In genomic region chr9:134407123-134407779, GRCh38 we compare ENCODE assay signal across 8 cellular contexts.
DNase-seq lines count a peak whose midpoint lies in the region; ATAC-seq and TF ChIP-seq lines count a peak whose summit lies in the region.

No MANE protein-coding gene starts in this region.

- intact Hi-C loops in head of caudate nucleus (cut with DNase I) (no loop called here), thyroid gland (cut with DNase I) (no loop called here)

- no peaks in the 10 kb centered on the region for H3K9me3 Mint-ChIP-seq in activated naive CD4-positive, alpha-beta T cell treated with anti-CD3 and anti-CD28 coated beads, Interleukin-2, amount 50 U/mL, for 72 hours

- H3K27me3 ChIP-seq in SK-N-SH (ENCODE audit: insufficient read depth) = no peaks in the 10 kb centered on the region
- H3K27me3 ChIP-seq in trophoblast cell (ENCODE audit: insufficient read depth, low read length) = no peaks in the 10 kb centered on the region
- no peaks in the 10 kb centered on the region for H3K27me3 ChIP-seq in thyroid gland

- no peak for TF ChIP-seq RAD21 in SK-N-SH (IDR thresholded peaks at IDR 0.05; ENCODE audit: low read length)

- peak overlapping the region; percentile 93 for H3K4me2 ChIP-seq in SK-N-SH
- H3K4me2 ChIP-seq in trophoblast cell (ENCODE audit: low read length) = no peak overlapping the region

- no peak overlapping the region for H2BK12ac ChIP-seq in trophoblast cell (ENCODE audit: low read length)

- DNase-seq in DMS153 (lab: John Stamatoyannopoulos, UW) (peak; percentile 79), SK-N-SH (peak; percentile 97), head of caudate nucleus (peak; percentile 83 to 97 (median 93)), trophoblast cell (peak; percentile 86 to 88), thyroid gland (peak; percentile 96)
- DNase-seq in activated naive CD4-positive, alpha-beta T cell treated with anti-CD3 and anti-CD28 coated beads, Interleukin-2, amount 50 U/mL, for 72 hours (ENCODE audit: low spot score in 2 of 2) = peak; percentile 67 to 70

- TF ChIP-seq CTCF in SK-N-SH (IDR thresholded peaks at IDR 0.05) (no peak), thyroid gland (IDR thresholded peaks at IDR 0.05) (no peak)

- peaks cover 3% of the 10 kb centered on the region for H3F3A ChIP-seq in SK-N-SH (replicated peaks; ENCODE audit: insufficient read depth)

- peaks cover 17% of the 10 kb centered on the region for H3K79me1 ChIP-seq in trophoblast cell (ENCODE audit: low read length)

- ATAC-seq in GM21526 (IDR thresholded peaks at IDR 0.05; ENCODE audit: low FRiP score, unreplicated experiment) = peak; percentile 66
- peak; percentile 81 to 86 for ATAC-seq in activated naive CD4-positive, alpha-beta T cell treated with anti-CD3 and anti-CD28 coated beads, Interleukin-2, amount 50 U/mL, for 72 hours

- no peaks in the 10 kb centered on the region for H3K9me2 ChIP-seq in SK-N-SH

- H2AK5ac ChIP-seq in trophoblast cell (ENCODE audit: low read length) = no peak overlapping the region

- H2AFZ ChIP-seq in SK-N-SH (ENCODE audit: low read depth) = no peak overlapping the region
- peak overlapping the region; percentile 15 for H2AFZ ChIP-seq in trophoblast cell (ENCODE audit: insufficient read depth, low read length, poor library complexity)

- peak overlapping the region; percentile 59 for H3K27ac ChIP-seq in KOPT-K1 (ENCODE audit: low read depth, low read length, poor library complexity, severe bottlenecking)
- peak overlapping the region; percentile 70 to 95 for H3K27ac ChIP-seq in SK-N-SH (ENCODE audit: low read depth in 2 of 2, low read length in 1 of 2)
- no peak overlapping the region for H3K27ac ChIP-seq in trophoblast cell (ENCODE audit: low read depth, low read length)
- H3K27ac ChIP-seq in thyroid gland = peak overlapping the region; percentile 76 to 95 (median 92)

- H3K27ac Mint-ChIP-seq in activated naive CD4-positive, alpha-beta T cell treated with anti-CD3 and anti-CD28 coated beads, Interleukin-2, amount 50 U/mL, for 72 hours = no peak overlapping the region

- H3K14ac ChIP-seq in trophoblast cell (ENCODE audit: low read length) = peak overlapping the region; percentile 27

- WGBS in SK-N-SH (ENCODE audit: low lambda C conversion rate) = 4% methylated on average over 18 of the region's 33 CpGs
- no CpG with 5 or more reads among the region's 33 CpGs for WGBS in trophoblast cell (ENCODE audit: extremely low coverage, insufficient coverage, insufficient read length)
- WGBS in thyroid gland, 2 donors = 1% methylated on average over 11 to 16 of the region's 33 CpGs

- POLR2A ChIA-PET in SK-N-SH (lab: Yijun Ruan, JAX) = interaction anchor here (1.0 kb wide), 1 partner anchor 41 kb away, joined by 3 read pairs; no protein-coding TSS in a partner anchor

- no peak overlapping the region for H3K23ac ChIP-seq in trophoblast cell (ENCODE audit: low read length)

- peak overlapping the region; percentile 18 for H3K18ac ChIP-seq in trophoblast cell (ENCODE audit: low read length)

- H4K20me1 ChIP-seq in SK-N-SH (ENCODE audit: insufficient read depth) = 0 out of 2 replicates have a peak, but pooled peaks cover 7% of the 10 kb centered on the region

- CTCF ChIA-PET in SK-N-SH (lab: Yijun Ruan, JAX) = interaction anchor here (0.6 to 3.8 kb wide), 9 partner anchors 11 to 237 kb away, joined by 3 to 21 read pairs (median 5); no protein-coding TSS in a partner anchor

- no peak overlapping the region for H4K12ac ChIP-seq in trophoblast cell (ENCODE audit: low read depth, low read length)

- peaks cover 27 to 44% of the 10 kb centered on the region in 2 experiments for H3K4me1 ChIP-seq in SK-N-SH (ENCODE audit: control insufficient read depth in 1 of 2, insufficient read depth in 2 of 2, low read depth in 1 of 2, low read length in 1 of 2)
- peaks cover 32 to 35% of the 10 kb centered on the region in 2 experiments for H3K4me1 ChIP-seq in trophoblast cell (ENCODE audit: control insufficient read depth in 1 of 2, insufficient read depth in 2 of 2, low read length in 2 of 2)
- H3K4me1 ChIP-seq in thyroid gland = peaks cover 79 to 100% of the 10 kb centered on the region in 2 donors

- H3K36me3 Mint-ChIP-seq in activated naive CD4-positive, alpha-beta T cell treated with anti-CD3 and anti-CD28 coated beads, Interleukin-2, amount 50 U/mL, for 72 hours = no peaks in the 10 kb centered on the region

- H3K36me3 ChIP-seq in KOPT-K1 (ENCODE audit: insufficient read depth, low read length) (no peaks in the 10 kb centered on the region), SK-N-SH (replicated peaks in 1 of 2; ENCODE audit: control insufficient read depth in 1 of 2, insufficient read depth in 2 of 2, low read length in 1 of 2) (no peaks in the 10 kb centered on the region), trophoblast cell (ENCODE audit: control insufficient read depth in 1 of 2, insufficient read depth in 2 of 2, low read length in 2 of 2) (peaks cover 10 to 25% of the 10 kb centered on the region in 2 experiments), thyroid gland (peaks cover 0 to under 1% of the 10 kb centered on the region in 2 donors)

- H3K9me3 ChIP-seq in KOPT-K1 (ENCODE audit: insufficient read depth, low read length, poor library complexity, severe bottlenecking) (no peaks in the 10 kb centered on the region), SK-N-SH (no peaks in the 10 kb centered on the region), trophoblast cell (ENCODE audit: insufficient read depth, low read depth, low read length) (no peaks in the 10 kb centered on the region), thyroid gland (no peaks in the 10 kb centered on the region)

- H3K9ac ChIP-seq in SK-N-SH = peak overlapping the region; percentile 49
- H3K9ac ChIP-seq in trophoblast cell (ENCODE audit: low read length) = no peak overlapping the region

- H3K79me2 ChIP-seq in SK-N-SH (ENCODE audit: insufficient read depth) (peaks cover 6% of the 10 kb centered on the region; the same call in 1 of the 2 replicates), trophoblast cell (ENCODE audit: control insufficient read depth, insufficient read depth, low read length, poor library complexity) (peaks cover 4% of the 10 kb centered on the region)

- H2BK5ac ChIP-seq in trophoblast cell (ENCODE audit: low read depth, low read length, poor library complexity) = no peak overlapping the region

- H2BK120ac ChIP-seq in trophoblast cell (ENCODE audit: insufficient read depth, low read length, poor library complexity) = no peak overlapping the region

- peak overlapping the region; percentile 37 to 44 for H3K4me3 ChIP-seq in SK-N-SH (ENCODE audit: low read depth in 2 of 2, low read length in 1 of 2)
- no peak overlapping the region for H3K4me3 ChIP-seq in trophoblast cell (ENCODE audit: low read depth, low read length)
- no peak overlapping the region for H3K4me3 ChIP-seq in thyroid gland (replicated peaks in 1 of 3)

- TF ChIP-seq POLR2A in thyroid gland (IDR thresholded peaks at IDR 0.05) = peak; percentile 7 to 82

- H3K4ac ChIP-seq in trophoblast cell (ENCODE audit: low read depth, low read length) = no peak overlapping the region

- peak overlapping the region; percentile 10 for H4K91ac ChIP-seq in trophoblast cell (ENCODE audit: low read depth, low read length)

- no peak overlapping the region for H4K8ac ChIP-seq in trophoblast cell (ENCODE audit: low read depth, low read length)

- peak in 1 of 2 experiments; percentile 37; a peak in 1 of 4 replicates for TF ChIP-seq EP300 in SK-N-SH (IDR thresholded peaks at IDR 0.05; ENCODE audit: borderline replicate concordance in 1 of 2, low read depth in 1 of 2, low read length in 1 of 2)

TF ChIP-seq in SK-N-SH, 30 proteins besides CTCF, POLR2A, EP300 and RAD21 (continues in another document):
- TF ChIP-seq POLR2AphosphoS5 (IDR thresholded peaks at IDR 0.05; ENCODE audit: low read depth, low read length) (peak; percentile 29; the same call in 1 of the 2 replicates), FOXM1 (IDR thresholded peaks at IDR 0.05; ENCODE audit: low read depth) (no peak), RCOR1 (IDR thresholded peaks at IDR 0.05; ENCODE audit: low read length) (no peak), NRF1 (IDR thresholded peaks at IDR 0.05; ENCODE audit: low read depth, low read length) (peak; percentile 50), EZH2phosphoT487 (IDR thresholded peaks at IDR 0.05; ENCODE audit: borderline replicate concordance, low read depth) (no peak), RFX5 (IDR thresholded peaks at IDR 0.05; ENCODE audit: low read length) (no peak), ZBTB33 (IDR thresholded peaks at IDR 0.05; ENCODE audit: borderline replicate concordance, low read depth) (no peak), FOSL2 (IDR thresholded peaks at IDR 0.05; ENCODE audit: borderline replicate concordance, low read depth) (no peak), TEAD4 (IDR thresholded peaks at IDR 0.05; ENCODE audit: borderline replicate concordance, insufficient read depth) (no peak), MXI1 (IDR thresholded peaks at IDR 0.05; ENCODE audit: low read depth, low read length) (peak; percentile 95), JUND (IDR thresholded peaks at IDR 0.05) (no peak), USF1 (IDR thresholded peaks at IDR 0.05; ENCODE audit: borderline replicate concordance, low read depth) (peak; percentile 81), TCF12 (IDR thresholded peaks at IDR 0.05) (peak; percentile 33; the same call in 1 of the 2 replicates)

Comparison
In these comparisons a context has a peak if more than half of its experiments do, and no peak if none do; other contexts are left out.
1. H3K4me3 ChIP-seq: peak in SK-N-SH (2 of 2); none in trophoblast cell (single experiment) and thyroid gland (0 of 3).
2. Peak in every context shown above with its lines, with median percentiles within 50 percentile points of each other: DNase-seq.